ENCODE assay signal across 17 cellular contexts in the genomic region with DNA sequence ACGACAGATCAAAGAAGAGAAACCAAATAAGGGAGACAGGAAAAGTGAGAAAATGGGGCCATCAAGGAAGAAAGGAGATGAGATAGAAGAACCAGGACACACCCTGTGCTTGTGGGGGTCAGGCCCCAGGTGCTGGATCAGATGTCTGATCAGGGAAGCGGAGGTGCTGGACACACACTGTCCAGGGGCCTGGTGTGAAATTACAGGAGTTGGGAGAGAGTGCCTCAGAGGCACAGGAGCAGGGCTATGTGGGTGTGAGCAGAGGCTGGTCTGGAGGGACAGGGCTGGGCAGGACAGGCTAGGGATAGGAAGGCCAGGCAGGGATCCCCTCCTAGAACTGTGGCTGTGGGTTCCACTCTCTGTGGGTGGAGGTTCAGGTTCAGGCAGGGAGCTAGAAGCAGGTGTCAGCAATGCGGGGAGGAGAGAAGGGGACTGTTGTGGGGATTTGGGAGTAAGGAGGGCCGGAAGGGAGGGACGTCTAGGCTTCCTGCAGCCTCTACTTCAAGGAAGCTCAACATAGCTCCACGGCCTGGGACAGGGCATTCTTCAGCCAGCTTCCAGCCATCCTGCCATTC. TPM values are rescaled to one million over a fixed set of nuclear protein-coding genes. Genes with fewer than 3 reads are reported as not detected.
DNase-seq lines count a peak whose midpoint lies in the region; ATAC-seq, FAIRE-seq and TF ChIP-seq lines count a peak whose summit lies in the region.
"Had no signal": no experiment of that assay in that cellular context is flagged by ENCODE, and none has a peak within 500 bp of the region (broad histone marks: within the 10 kb centered on the region; RNA-seq: fewer than 3 reads in every experiment).

No MANE protein-coding gene starts in this region.

- no peak for DNase-seq in activated naive CD4-positive, alpha-beta T cell treated with anti-CD3 and anti-CD28 coated beads, Interleukin-2, amount 10 ng/mL, durations not matched to agents 7 days and 5 days
- no peak for DNase-seq in activated naive CD4-positive, alpha-beta T cell treated with anti-CD3 and anti-CD28 coated beads, Interleukin-2, amount 50 U/mL, for 16 hours
- DNase-seq in activated T-helper 1 cell treated with anti-CD3 and anti-CD28 coated beads, Interleukin-12 subunit alpha, Interleukin-12 subunit beta, Interleukin-2, Interleukin-4 antibody, amounts not matched to agents 30 ng/mL and 10 ng/mL and 1 ng/mL, durations not matched to agents 14 hours and 24 hours and 36 hours (ENCODE audit: low spot score): no peak
- no peak for DNase-seq in HepG2 (ENCODE audit: low spot score)
- DNase-seq in NCI-H187 treated with DMSO at 0.1 percent for 48 hours (lab: John Stamatoyannopoulos, UW): no peak
- DNase-seq in PC-9: no peak
- DNase-seq in DMS79 treated with DMSO at 0.1 percent for 48 hours (lab: John Stamatoyannopoulos, UW): no peak
- DNase-seq: activated CD4-positive, CD25-positive, alpha-beta regulatory T cell treated with anti-CD3 and anti-CD28 coated beads, Interleukin-2, amount 50 U/mL, for 72 hours; activated gamma-delta T cell; cerebellar nuclear complex; lower lobe of right lung; MM.1S; stimulated activated CD4-positive, alpha-beta T cell treated with anti-CD3 and anti-CD28 coated beads, Interleukin-12 subunit alpha, Interleukin-12 subunit beta, amount 100 ng/mL, for 4 hours; trophoblast cell had no signal

- no peak for TF ChIP-seq EP300 in HepG2 (IDR thresholded peaks at IDR 0.05; ENCODE audit: low read depth in 2 of 2, low read length in 2 of 2)
- TF ChIP-seq EP300 in HepG2 (CRISPR knock-in tag; IDR thresholded peaks at IDR 0.05; ENCODE audit: borderline replicate concordance): no peak

- peaks cover 18% of the 10 kb centered on the region; the same call in 1 of the 2 replicates for H3K4me1 ChIP-seq in HepG2 (ENCODE audit: insufficient read depth, low read length)
- H3K4me1 ChIP-seq in stomach smooth muscle (ENCODE audit: control insufficient read depth, insufficient read depth, low read length): peaks cover 42% of the 10 kb centered on the region
- H3K4me1 ChIP-seq in PC-9 (replicated peaks; ENCODE audit: insufficient read depth): no peaks in the 10 kb centered on the region

- CTCF ChIA-PET in activated naive CD4-positive, alpha-beta T cell treated with anti-CD3 and anti-CD28 coated beads, Interleukin-2, amount 10 ng/mL, durations not matched to agents 7 days and 5 days (lab: Charles Lee): interaction anchor here (0.8 to 21.5 kb wide), 23 partner anchors 9 to 332 kb away, joined by 3 to 1080 read pairs (median 10); a partner anchor contains a TSS
- CTCF ChIA-PET in HepG2 (lab: Yijun Ruan, JAX; ENCODE audit: low intra/inter-chr PET ratio, low total read pairs): interaction anchor here (0.6 to 4.5 kb wide), 4 partner anchors 13 to 41 kb away, joined by 3 to 81 read pairs (median 38); a partner anchor contains a TSS
- CTCF ChIA-PET in PC-9 (lab: Charles Lee): interaction anchor here (0.5 to 2.1 kb wide), 3 partner anchors 40 to 550 kb away, joined by 3 to 25 read pairs (median 3); no protein-coding TSS in a partner anchor

- POLR2A ChIA-PET in HepG2 (lab: Yijun Ruan, JAX): interaction anchor here (1.4 to 4.4 kb wide), 3 partner anchors 31 to 41 kb away, joined by 3 to 18 read pairs (median 11); a partner anchor contains a TSS
- POLR2A ChIA-PET in PC-9 (lab: Charles Lee; ENCODE audit: unreplicated experiment): no interaction called here

- no peak overlapping the region for H3K4me2 ChIP-seq in HepG2 (ENCODE audit: low read depth, low read length)
- no peak overlapping the region for H3K4me2 ChIP-seq in PC-9

- H3K36me3 ChIP-seq in HepG2 (replicated peaks in 1 of 2; ENCODE audit: control insufficient read depth in 1 of 2, insufficient read depth in 2 of 2, low read length in 2 of 2): no peaks in the 10 kb centered on the region
- H3K36me3 ChIP-seq in stomach smooth muscle (ENCODE audit: control insufficient read depth in 2 of 2, insufficient read depth in 2 of 2, low read length in 2 of 2): no peaks in the 10 kb centered on the region
- H3K36me3 ChIP-seq in PC-9 (ENCODE audit: low read depth): no peaks in the 10 kb centered on the region
- H3K36me3 ChIP-seq: lower lobe of right lung had no signal

- no peak for FAIRE-seq in HepG2 (lab: Jason Lieb, UNC)

- no peak for TF ChIP-seq POLR2A in HepG2 (IDR thresholded peaks at IDR 0.05; ENCODE audit: insufficient read depth in 1 of 2, low read depth in 2 of 2, low read length in 2 of 2)

- ATAC-seq in HepG2: peak; percentile 17; the same call in 2 of the 3 replicates
- ATAC-seq: esophagus mucosa had no signal

- in situ Hi-C loops in HepG2 (cut with HindIII; ENCODE audit: extremely low pct_ligation_motif_present, low pct_unique_long_range_greater_than_20kb): loop anchor here (5.0 to 10.0 kb wide), 2 partner anchors 39 to 266 kb away; a partner anchor contains a TSS

- peaks cover 39% of the 10 kb centered on the region for H3K4me1 Mint-ChIP-seq in activated naive CD4-positive, alpha-beta T cell treated with anti-CD3 and anti-CD28 coated beads, Interleukin-2, amount 10 ng/mL, durations not matched to agents 7 days and 5 days
- H3K4me1 Mint-ChIP-seq in activated T-helper 1 cell treated with anti-CD3 and anti-CD28 coated beads, Interleukin-12 subunit alpha, Interleukin-12 subunit beta, Interleukin-2, Interleukin-4 antibody, amounts not matched to agents 30 ng/mL and 10 ng/mL and 1 ng/mL, durations not matched to agents 14 hours and 24 hours and 36 hours (ENCODE audit: low read depth): peaks cover 24% of the 10 kb centered on the region

- no peaks in the 10 kb centered on the region for H3K36me3 Mint-ChIP-seq in activated naive CD4-positive, alpha-beta T cell treated with anti-CD3 and anti-CD28 coated beads, Interleukin-2, amount 10 ng/mL, durations not matched to agents 7 days and 5 days
- H3K36me3 Mint-ChIP-seq in activated T-helper 1 cell treated with anti-CD3 and anti-CD28 coated beads, Interleukin-12 subunit alpha, Interleukin-12 subunit beta, Interleukin-2, Interleukin-4 antibody, amounts not matched to agents 30 ng/mL and 10 ng/mL and 1 ng/mL, durations not matched to agents 14 hours and 24 hours and 36 hours (ENCODE audit: low read depth): no peaks in the 10 kb centered on the region

- H4K20me1 ChIP-seq in HepG2 (ENCODE audit: insufficient read depth, low read length): no peaks in the 10 kb centered on the region
- H4K20me1 ChIP-seq in PC-9 (ENCODE audit: insufficient read depth): no peaks in the 10 kb centered on the region

- H3K27me3 Mint-ChIP-seq in activated naive CD4-positive, alpha-beta T cell treated with anti-CD3 and anti-CD28 coated beads, Interleukin-2, amount 10 ng/mL, durations not matched to agents 7 days and 5 days: peaks cover 18% of the 10 kb centered on the region
- H3K27me3 Mint-ChIP-seq in activated T-helper 1 cell treated with anti-CD3 and anti-CD28 coated beads, Interleukin-12 subunit alpha, Interleukin-12 subunit beta, Interleukin-2, Interleukin-4 antibody, amounts not matched to agents 30 ng/mL and 10 ng/mL and 1 ng/mL, durations not matched to agents 14 hours and 24 hours and 36 hours (ENCODE audit: insufficient read depth): peaks cover under 1% of the 10 kb centered on the region

- TF ChIP-seq CTCF in HepG2 (CRISPR knock-in tag; IDR thresholded peaks at IDR 0.05): no peak
- no peak for TF ChIP-seq CTCF in PC-9 (conservative IDR thresholded peaks at IDR 0.05)

- peaks cover 9 to 52% of the 10 kb centered on the region in 2 experiments; a peak in 4 of 5 replicates for H3K27me3 ChIP-seq in HepG2 (ENCODE audit: control insufficient read depth in 1 of 2, insufficient read depth in 2 of 2, low read length in 2 of 2)
- no peaks in the 10 kb centered on the region for H3K27me3 ChIP-seq in stomach smooth muscle (ENCODE audit: control insufficient read depth in 1 of 2, insufficient read depth in 2 of 2, low read length in 2 of 2)
- H3K27me3 ChIP-seq in PC-9 (ENCODE audit: insufficient read depth, low read depth): peaks cover 11% of the 10 kb centered on the region

- no peak overlapping the region for H2AFZ ChIP-seq in HepG2 (ENCODE audit: low read length)
- no peak overlapping the region for H2AFZ ChIP-seq in PC-9

- H3F3A ChIP-seq in PC-9 (ENCODE audit: insufficient read depth, low read depth): peaks cover 5% of the 10 kb centered on the region; the same call in 1 of the 2 replicates

- peak overlapping the region; percentile 1 for H3K4me3 Mint-ChIP-seq in activated naive CD4-positive, alpha-beta T cell treated with anti-CD3 and anti-CD28 coated beads, Interleukin-2, amount 10 ng/mL, durations not matched to agents 7 days and 5 days
- peak overlapping the region; percentile 25 for H3K4me3 Mint-ChIP-seq in activated T-helper 1 cell treated with anti-CD3 and anti-CD28 coated beads, Interleukin-12 subunit alpha, Interleukin-12 subunit beta, Interleukin-2, Interleukin-4 antibody, amounts not matched to agents 30 ng/mL and 10 ng/mL and 1 ng/mL, durations not matched to agents 14 hours and 24 hours and 36 hours

- no peak for TF ChIP-seq RAD21 in HepG2 (CRISPR knock-in tag; IDR thresholded peaks at IDR 0.05)

- peak overlapping the region; percentile 80 for H3K27ac Mint-ChIP-seq in activated naive CD4-positive, alpha-beta T cell treated with anti-CD3 and anti-CD28 coated beads, Interleukin-2, amount 10 ng/mL, durations not matched to agents 7 days and 5 days
- peak overlapping the region; percentile 2 for H3K27ac Mint-ChIP-seq in activated T-helper 1 cell treated with anti-CD3 and anti-CD28 coated beads, Interleukin-12 subunit alpha, Interleukin-12 subunit beta, Interleukin-2, Interleukin-4 antibody, amounts not matched to agents 30 ng/mL and 10 ng/mL and 1 ng/mL, durations not matched to agents 14 hours and 24 hours and 36 hours

- no peaks in the 10 kb centered on the region for H3K9me3 Mint-ChIP-seq in activated naive CD4-positive, alpha-beta T cell treated with anti-CD3 and anti-CD28 coated beads, Interleukin-2, amount 10 ng/mL, durations not matched to agents 7 days and 5 days
- H3K9me3 Mint-ChIP-seq in activated T-helper 1 cell treated with anti-CD3 and anti-CD28 coated beads, Interleukin-12 subunit alpha, Interleukin-12 subunit beta, Interleukin-2, Interleukin-4 antibody, amounts not matched to agents 30 ng/mL and 10 ng/mL and 1 ng/mL, durations not matched to agents 14 hours and 24 hours and 36 hours: no peaks in the 10 kb centered on the region

- H3K9ac ChIP-seq in HepG2 (ENCODE audit: insufficient read depth, low read depth, low read length) (no peak overlapping the region), stomach smooth muscle (ENCODE audit: low read length in 2 of 2) (peak overlapping the region; percentile 30 to 51)

- H3K4me3 ChIP-seq in HepG2 (replicated peaks in 1 of 3; ENCODE audit: insufficient read depth in 1 of 3, low read depth in 2 of 3, low read length in 3 of 3) (no peak overlapping the region), stomach smooth muscle (ENCODE audit: low read length in 2 of 2) (no peak overlapping the region), PC-9 (no peak overlapping the region)
- H3K4me3 ChIP-seq: lower lobe of right lung had no signal

- H3K9me2 ChIP-seq in PC-9 (ENCODE audit: insufficient read depth): no peaks in the 10 kb centered on the region

- BruUV-seq in HepG2 (replicated peaks; lab: Mats Ljungman, UMichigan): no TSS peak
- BruUV-seq in PC-9 (replicated peaks; lab: Mats Ljungman, UMichigan): no TSS peak

- no peak overlapping the region for H3K27ac ChIP-seq in HepG2 (ENCODE audit: extremely low read length, insufficient read depth, low read length)
- no peak overlapping the region for H3K27ac ChIP-seq in stomach smooth muscle (ENCODE audit: low read length)
- no peak overlapping the region for H3K27ac ChIP-seq in PC-9
- H3K27ac ChIP-seq: lower lobe of right lung had no signal

- 56% methylated on average over 5 of the region's 6 CpGs for WGBS in HepG2 (ENCODE audit: low lambda C conversion rate)

- intact Hi-C loops in activated T-helper 1 cell treated with anti-CD3 and anti-CD28 coated beads, Interleukin-12 subunit alpha, Interleukin-12 subunit beta, Interleukin-2, Interleukin-4 antibody, amounts not matched to agents 30 ng/mL and 10 ng/mL and 1 ng/mL, durations not matched to agents 14 hours and 24 hours and 36 hours (cut with micrococcal nuclease): loop anchor here (5.0 kb wide), 1 partner anchor 439 kb away; a partner anchor contains a TSS
- intact Hi-C loops in HepG2 (cut with micrococcal nuclease; ENCODE audit: unreplicated experiment) (no loop called here), PC-9 (cut with micrococcal nuclease; ENCODE audit: unreplicated experiment) (loop anchor here (5.0 kb wide), 1 partner anchor 129 kb away; no protein-coding TSS in a partner anchor)

- H3K79me2 ChIP-seq in HepG2 (ENCODE audit: insufficient read depth, low read length) (no peaks in the 10 kb centered on the region), PC-9 (ENCODE audit: low read depth) (no peaks in the 10 kb centered on the region)

- H3K9me3 ChIP-seq in HepG2 (ENCODE audit: low read length): no peaks in the 10 kb centered on the region
- no peaks in the 10 kb centered on the region for H3K9me3 ChIP-seq in stomach smooth muscle (ENCODE audit: control insufficient read depth in 2 of 2, low read length in 2 of 2)
- H3K9me3 ChIP-seq in PC-9 (ENCODE audit: insufficient read depth, low read depth): no peaks in the 10 kb centered on the region
- H3K9me3 ChIP-seq: lower lobe of right lung had no signal

RNA-seq across cellular contexts. Expression of a gene that starts 8.4 kb away (rescaled TPM):
- total RNA-seq in activated T-helper 1 cell treated with anti-CD3 and anti-CD28 coated beads, Interleukin-12 subunit alpha, Interleukin-12 subunit beta, Interleukin-2, Interleukin-4 antibody, amounts not matched to agents 30 ng/mL and 10 ng/mL and 1 ng/mL, durations not matched to agents 14 hours and 24 hours and 36 hours: not detected in 2 replicates
- total RNA-seq in HepG2 (2016; rRNA removed; fragmentation: Illumina TruSeq; extraction: Trizol) (not detected in 2 replicates), PC-9 (2021) (not detected in 2 replicates)
- 0.35 and 0.81 TPM in 2 replicates for total RNA-seq in HepG2 (2016; cell fraction: cytosol; rRNA removed; fragmentation: Illumina TruSeq; extraction: Trizol; ENCODE audit: low read depth)
- 0.30 TPM in 1 of 2 replicates, not detected in the other for total RNA-seq in HepG2 (2016; cell fraction: insoluble cytoplasmic fraction; rRNA removed; fragmentation: Illumina TruSeq; extraction: Trizol)
- 0.46 and 0.48 TPM in 2 replicates for total RNA-seq in HepG2 (2016; cell fraction: membrane; rRNA removed; fragmentation: Illumina TruSeq; extraction: Trizol)
- 0.28 TPM in 1 of 2 replicates, not detected in the other for total RNA-seq in HepG2 (2016; cell fraction: nucleus; rRNA removed; fragmentation: Illumina TruSeq; extraction: Trizol)
- not detected in 2 replicates for polyA plus RNA-seq in HepG2 (2011; rRNA removed)
- not detected in 2 replicates for polyA plus RNA-seq in HepG2 (2011; cell fraction: cytosol; rRNA removed)
- polyA plus RNA-seq in HepG2 (2011; cell fraction: nucleus; rRNA removed): 0.05 TPM in 1 of 2 replicates, not detected in the other
- 0.43 and 0.49 TPM in 2 replicates for polyA plus RNA-seq in HepG2 (2012)
- polyA plus RNA-seq in HepG2 (2016; cell fraction: cytosol; fragmentation: Illumina TruSeq; extraction: Trizol; ENCODE audit: low read depth): not detected in 2 replicates
- polyA plus RNA-seq in HepG2 (2016; cell fraction: insoluble cytoplasmic fraction; fragmentation: Illumina TruSeq; extraction: Trizol; ENCODE audit: low read depth): not detected in 2 replicates
- not detected in 2 replicates for polyA plus RNA-seq in HepG2 (2016; cell fraction: membrane; fragmentation: Illumina TruSeq; extraction: Trizol; ENCODE audit: low read depth)
- not detected in 2 replicates for polyA plus RNA-seq in HepG2 (2016; cell fraction: nucleus; fragmentation: Illumina TruSeq; extraction: Trizol; ENCODE audit: insufficient read depth, low read depth)
- 0.40 TPM in 1 of 2 replicates, not detected in the other for polyA minus RNA-seq in HepG2 (2011; rRNA and poly(A)+ RNA removed; ENCODE audit: low replicate concordance)
- not detected in 2 replicates for polyA minus RNA-seq in HepG2 (2011; cell fraction: cytosol; rRNA and poly(A)+ RNA removed)
- 0.90 TPM in 1 of 2 replicates, not detected in the other for polyA minus RNA-seq in HepG2 (2011; cell fraction: nucleus; rRNA and poly(A)+ RNA removed)
- total RNA-seq: esophagus mucosa, lower lobe of right lung, omental fat pad had no signal

RNA-seq across cellular contexts. Expression of a gene that starts 17.1 kb away (rescaled TPM):
- total RNA-seq in activated T-helper 1 cell treated with anti-CD3 and anti-CD28 coated beads, Interleukin-12 subunit alpha, Interleukin-12 subunit beta, Interleukin-2, Interleukin-4 antibody, amounts not matched to agents 30 ng/mL and 10 ng/mL and 1 ng/mL, durations not matched to agents 14 hours and 24 hours and 36 hours: 8.4 and 8.9 TPM in 2 replicates
- total RNA-seq in HepG2 (2016; rRNA removed; fragmentation: Illumina TruSeq; extraction: Trizol) (9.0 and 11.0 TPM in 2 replicates), PC-9 (2021) (7.6 and 10.0 TPM in 2 replicates)
- total RNA-seq in HepG2 (2016; cell fraction: cytosol; rRNA removed; fragmentation: Illumina TruSeq; extraction: Trizol; ENCODE audit: low read depth): 1.1 TPM in 2 replicates
- total RNA-seq in HepG2 (2016; cell fraction: insoluble cytoplasmic fraction; rRNA removed; fragmentation: Illumina TruSeq; extraction: Trizol): 9.0 and 11.4 TPM in 2 replicates
- total RNA-seq in HepG2 (2016; cell fraction: membrane; rRNA removed; fragmentation: Illumina TruSeq; extraction: Trizol): 2.8 and 3.3 TPM in 2 replicates
- total RNA-seq in HepG2 (2016; cell fraction: nucleus; rRNA removed; fragmentation: Illumina TruSeq; extraction: Trizol): 7.4 and 8.2 TPM in 2 replicates
- polyA plus RNA-seq in HepG2 (2011; rRNA removed): 3.2 and 4.3 TPM in 2 replicates
- polyA plus RNA-seq in HepG2 (2011; cell fraction: cytosol; rRNA removed): 1.9 and 3.2 TPM in 2 replicates
- polyA plus RNA-seq in HepG2 (2011; cell fraction: nucleus; rRNA removed): 1.5 and 1.9 TPM in 2 replicates
- polyA plus RNA-seq in HepG2 (2012): 4.1 and 4.5 TPM in 2 replicates
- 0.65 and 0.78 TPM in 2 replicates for polyA plus RNA-seq in HepG2 (2016; cell fraction: cytosol; fragmentation: Illumina TruSeq; extraction: Trizol; ENCODE audit: low read depth)
- 7.9 and 8.3 TPM in 2 replicates for polyA plus RNA-seq in HepG2 (2016; cell fraction: insoluble cytoplasmic fraction; fragmentation: Illumina TruSeq; extraction: Trizol; ENCODE audit: low read depth)
- 1.5 and 1.6 TPM in 2 replicates for polyA plus RNA-seq in HepG2 (2016; cell fraction: membrane; fragmentation: Illumina TruSeq; extraction: Trizol; ENCODE audit: low read depth)
- 4.4 and 4.6 TPM in 2 replicates for polyA plus RNA-seq in HepG2 (2016; cell fraction: nucleus; fragmentation: Illumina TruSeq; extraction: Trizol; ENCODE audit: insufficient read depth, low read depth)
- 4.2 and 4.8 TPM in 2 replicates for polyA minus RNA-seq in HepG2 (2011; rRNA and poly(A)+ RNA removed; ENCODE audit: low replicate concordance)
- polyA minus RNA-seq in HepG2 (2011; cell fraction: cytosol; rRNA and poly(A)+ RNA removed): 4.1 TPM in 2 replicates
- 20.0 and 20.5 TPM in 2 replicates for polyA minus RNA-seq in HepG2 (2011; cell fraction: nucleus; rRNA and poly(A)+ RNA removed)

RNA-seq across cellular contexts. Expression of a gene that starts 21.8 kb away (rescaled TPM):
- total RNA-seq in activated T-helper 1 cell treated with anti-CD3 and anti-CD28 coated beads, Interleukin-12 subunit alpha, Interleukin-12 subunit beta, Interleukin-2, Interleukin-4 antibody, amounts not matched to agents 30 ng/mL and 10 ng/mL and 1 ng/mL, durations not matched to agents 14 hours and 24 hours and 36 hours: 1.2 TPM in 2 replicates
- total RNA-seq in HepG2 (2016; rRNA removed; fragmentation: Illumina TruSeq; extraction: Trizol): 1.00 and 1.3 TPM in 2 replicates
- total RNA-seq in HepG2 (2016; cell fraction: cytosol; rRNA removed; fragmentation: Illumina TruSeq; extraction: Trizol; ENCODE audit: low read depth): 0.18 and 0.20 TPM in 2 replicates
- 0.86 and 1.2 TPM in 2 replicates for total RNA-seq in HepG2 (2016; cell fraction: insoluble cytoplasmic fraction; rRNA removed; fragmentation: Illumina TruSeq; extraction: Trizol)
- total RNA-seq in HepG2 (2016; cell fraction: membrane; rRNA removed; fragmentation: Illumina TruSeq; extraction: Trizol): 0.80 and 0.83 TPM in 2 replicates
- 1.3 and 1.4 TPM in 2 replicates for total RNA-seq in HepG2 (2016; cell fraction: nucleus; rRNA removed; fragmentation: Illumina TruSeq; extraction: Trizol)
- polyA plus RNA-seq in HepG2 (2011; rRNA removed): 0.40 and 0.85 TPM in 2 replicates
- 0.47 and 0.56 TPM in 2 replicates for polyA plus RNA-seq in HepG2 (2011; cell fraction: cytosol; rRNA removed)
- polyA plus RNA-seq in HepG2 (2011; cell fraction: nucleus; rRNA removed): 0.59 and 0.66 TPM in 2 replicates
- polyA plus RNA-seq in HepG2 (2012): 0.91 and 1.3 TPM in 2 replicates
- 0.20 TPM in 2 replicates for polyA plus RNA-seq in HepG2 (2016; cell fraction: cytosol; fragmentation: Illumina TruSeq; extraction: Trizol; ENCODE audit: low read depth)
- polyA plus RNA-seq in HepG2 (2016; cell fraction: insoluble cytoplasmic fraction; fragmentation: Illumina TruSeq; extraction: Trizol; ENCODE audit: low read depth): 0.64 and 0.81 TPM in 2 replicates
- polyA plus RNA-seq in HepG2 (2016; cell fraction: membrane; fragmentation: Illumina TruSeq; extraction: Trizol; ENCODE audit: low read depth): 0.51 and 0.61 TPM in 2 replicates
- 1.6 and 2.2 TPM in 2 replicates for polyA plus RNA-seq in HepG2 (2016; cell fraction: nucleus; fragmentation: Illumina TruSeq; extraction: Trizol; ENCODE audit: insufficient read depth, low read depth)
- 1.2 and 1.7 TPM in 2 replicates for polyA minus RNA-seq in HepG2 (2011; rRNA and poly(A)+ RNA removed; ENCODE audit: low replicate concordance)
- polyA minus RNA-seq in HepG2 (2011; cell fraction: cytosol; rRNA and poly(A)+ RNA removed): 0.35 and 0.89 TPM in 2 replicates
- polyA minus RNA-seq in HepG2 (2011; cell fraction: nucleus; rRNA and poly(A)+ RNA removed): 0.39 and 0.62 TPM in 2 replicates
- total RNA-seq in PC-9 (2021): 4.1 and 4.2 TPM in 2 replicates

RNA-seq across cellular contexts. Expression of a gene that starts 37.4 kb away (rescaled TPM):
- 12.6 and 13.4 TPM in 2 replicates for total RNA-seq in activated T-helper 1 cell treated with anti-CD3 and anti-CD28 coated beads, Interleukin-12 subunit alpha, Interleukin-12 subunit beta, Interleukin-2, Interleukin-4 antibody, amounts not matched to agents 30 ng/mL and 10 ng/mL and 1 ng/mL, durations not matched to agents 14 hours and 24 hours and 36 hours
- total RNA-seq in HepG2 (2016; rRNA removed; fragmentation: Illumina TruSeq; extraction: Trizol) (3.9 and 4.1 TPM in 2 replicates), PC-9 (2021) (11.6 and 11.7 TPM in 2 replicates)
- 0.44 and 1.0 TPM in 2 replicates for total RNA-seq in HepG2 (2016; cell fraction: cytosol; rRNA removed; fragmentation: Illumina TruSeq; extraction: Trizol; ENCODE audit: low read depth)
- 3.5 and 4.3 TPM in 2 replicates for total RNA-seq in HepG2 (2016; cell fraction: insoluble cytoplasmic fraction; rRNA removed; fragmentation: Illumina TruSeq; extraction: Trizol)
- 2.2 and 2.3 TPM in 2 replicates for total RNA-seq in HepG2 (2016; cell fraction: membrane; rRNA removed; fragmentation: Illumina TruSeq; extraction: Trizol)
- 4.4 and 5.2 TPM in 2 replicates for total RNA-seq in HepG2 (2016; cell fraction: nucleus; rRNA removed; fragmentation: Illumina TruSeq; extraction: Trizol)
- polyA plus RNA-seq in HepG2 (2011; rRNA removed): 3.9 and 4.5 TPM in 2 replicates
- polyA plus RNA-seq in HepG2 (2011; cell fraction: cytosol; rRNA removed): 4.0 and 4.2 TPM in 2 replicates
- 6.7 and 7.1 TPM in 2 replicates for polyA plus RNA-seq in HepG2 (2011; cell fraction: nucleus; rRNA removed)
- 2.4 and 3.6 TPM in 2 replicates for polyA plus RNA-seq in HepG2 (2012)
- 0.35 TPM in 2 replicates for polyA plus RNA-seq in HepG2 (2016; cell fraction: cytosol; fragmentation: Illumina TruSeq; extraction: Trizol; ENCODE audit: low read depth)
- polyA plus RNA-seq in HepG2 (2016; cell fraction: insoluble cytoplasmic fraction; fragmentation: Illumina TruSeq; extraction: Trizol; ENCODE audit: low read depth): 2.1 and 2.6 TPM in 2 replicates
- 1.2 and 1.4 TPM in 2 replicates for polyA plus RNA-seq in HepG2 (2016; cell fraction: membrane; fragmentation: Illumina TruSeq; extraction: Trizol; ENCODE audit: low read depth)
- 7.6 and 8.4 TPM in 2 replicates for polyA plus RNA-seq in HepG2 (2016; cell fraction: nucleus; fragmentation: Illumina TruSeq; extraction: Trizol; ENCODE audit: insufficient read depth, low read depth)
- 10.4 and 12.2 TPM in 2 replicates for polyA minus RNA-seq in HepG2 (2011; rRNA and poly(A)+ RNA removed; ENCODE audit: low replicate concordance)
- 1.5 and 2.7 TPM in 2 replicates for polyA minus RNA-seq in HepG2 (2011; cell fraction: cytosol; rRNA and poly(A)+ RNA removed)
- polyA minus RNA-seq in HepG2 (2011; cell fraction: nucleus; rRNA and poly(A)+ RNA removed): 2.3 and 4.1 TPM in 2 replicates

RNA-seq across cellular contexts. Expression of a gene that starts 47.6 kb away (rescaled TPM):
- 17.4 and 18.0 TPM in 2 replicates for total RNA-seq in activated T-helper 1 cell treated with anti-CD3 and anti-CD28 coated beads, Interleukin-12 subunit alpha, Interleukin-12 subunit beta, Interleukin-2, Interleukin-4 antibody, amounts not matched to agents 30 ng/mL and 10 ng/mL and 1 ng/mL, durations not matched to agents 14 hours and 24 hours and 36 hours
- total RNA-seq in HepG2 (2016; rRNA removed; fragmentation: Illumina TruSeq; extraction: Trizol) (1.3 and 2.7 TPM in 2 replicates), PC-9 (2021) (4.7 and 5.7 TPM in 2 replicates)
- 1.7 and 1.9 TPM in 2 replicates for total RNA-seq in HepG2 (2016; cell fraction: cytosol; rRNA removed; fragmentation: Illumina TruSeq; extraction: Trizol; ENCODE audit: low read depth)
- 1.6 and 2.7 TPM in 2 replicates for total RNA-seq in HepG2 (2016; cell fraction: insoluble cytoplasmic fraction; rRNA removed; fragmentation: Illumina TruSeq; extraction: Trizol)
- 2.1 and 2.6 TPM in 2 replicates for total RNA-seq in HepG2 (2016; cell fraction: membrane; rRNA removed; fragmentation: Illumina TruSeq; extraction: Trizol)
- total RNA-seq in HepG2 (2016; cell fraction: nucleus; rRNA removed; fragmentation: Illumina TruSeq; extraction: Trizol): 3.2 and 3.4 TPM in 2 replicates
- 2.8 and 3.0 TPM in 2 replicates for polyA plus RNA-seq in HepG2 (2011; rRNA removed)
- 1.3 and 2.3 TPM in 2 replicates for polyA plus RNA-seq in HepG2 (2011; cell fraction: cytosol; rRNA removed)
- 14.3 and 20.6 TPM in 2 replicates for polyA plus RNA-seq in HepG2 (2011; cell fraction: nucleus; rRNA removed)
- polyA plus RNA-seq in HepG2 (2012): 1.5 and 1.8 TPM in 2 replicates
- 1.1 and 1.3 TPM in 2 replicates for polyA plus RNA-seq in HepG2 (2016; cell fraction: cytosol; fragmentation: Illumina TruSeq; extraction: Trizol; ENCODE audit: low read depth)
- 2.1 and 2.2 TPM in 2 replicates for polyA plus RNA-seq in HepG2 (2016; cell fraction: insoluble cytoplasmic fraction; fragmentation: Illumina TruSeq; extraction: Trizol; ENCODE audit: low read depth)
- 1.7 and 2.1 TPM in 2 replicates for polyA plus RNA-seq in HepG2 (2016; cell fraction: membrane; fragmentation: Illumina TruSeq; extraction: Trizol; ENCODE audit: low read depth)
- polyA plus RNA-seq in HepG2 (2016; cell fraction: nucleus; fragmentation: Illumina TruSeq; extraction: Trizol; ENCODE audit: insufficient read depth, low read depth): 8.6 and 9.8 TPM in 2 replicates
- polyA minus RNA-seq in HepG2 (2011; rRNA and poly(A)+ RNA removed; ENCODE audit: low replicate concordance): 5.7 and 8.5 TPM in 2 replicates
- polyA minus RNA-seq in HepG2 (2011; cell fraction: cytosol; rRNA and poly(A)+ RNA removed): 0.97 and 1.4 TPM in 2 replicates
- 10.9 and 15.0 TPM in 2 replicates for polyA minus RNA-seq in HepG2 (2011; cell fraction: nucleus; rRNA and poly(A)+ RNA removed)
